17 cellular contexts compared by ENCODE assay signal in genomic region chr18:64032312-64032711, GRCh38.
"Had no signal": no experiment of that assay in that cellular context is flagged by ENCODE, and none has a peak within 500 bp of the region (broad histone marks: within the 10 kb centered on the region; RNA-seq: fewer than 3 reads in every experiment).

No MANE protein-coding gene starts in this region.

- H3K27me3 ChIP-seq: neutrophil had no signal

- ATAC-seq: effector memory CD8-positive, alpha-beta T cell; left colon; naive thymus-derived CD4-positive, alpha-beta T cell; psoas muscle; sciatic nerve had no signal

- DNase-seq: effector memory CD8-positive, alpha-beta T cell; esophagus squamous epithelium; foreskin fibroblast; left colon; naive thymus-derived CD4-positive, alpha-beta T cell; psoas muscle; spleen; stimulated activated CD4-positive, alpha-beta T cell treated with anti-CD3 and anti-CD28 coated beads, Interleukin-15, amount 100 ng/mL, for 24 hours; stimulated activated CD4-positive, alpha-beta T cell treated with anti-CD3 and anti-CD28 coated beads, Interleukin-1b, Interleukin-23, amount 100 ng/mL, for 48 hours; stimulated activated CD4-positive, alpha-beta T cell treated with anti-CD3 and anti-CD28 coated beads, Interleukin-4, amount 100 ng/mL, for 24 hours; stimulated activated naive CD4-positive, alpha-beta T cell; stomach; substantia nigra; trophoblast cell had no signal

- H3K36me3 ChIP-seq: esophagus squamous epithelium, neutrophil, spleen, stomach, thoracic aorta had no signal

- H3K4me1 ChIP-seq: esophagus squamous epithelium, psoas muscle, spleen, stomach had no signal

- H3K27ac ChIP-seq: esophagus squamous epithelium, neutrophil, psoas muscle, spleen, stomach, thoracic aorta had no signal

- H3K9me3 Mint-ChIP-seq: effector memory CD8-positive, alpha-beta T cell had no signal

- H3K4me1 Mint-ChIP-seq: naive thymus-derived CD4-positive, alpha-beta T cell had no signal

- H3K9me3 ChIP-seq: esophagus squamous epithelium, neutrophil, psoas muscle, spleen, stomach, thoracic aorta had no signal

- H3K4me3 Mint-ChIP-seq: effector memory CD8-positive, alpha-beta T cell; naive thymus-derived CD4-positive, alpha-beta T cell had no signal

- H3K4me3 ChIP-seq: esophagus squamous epithelium, psoas muscle, spleen, stomach, thoracic aorta had no signal

- H3K27ac Mint-ChIP-seq: effector memory CD8-positive, alpha-beta T cell; naive thymus-derived CD4-positive, alpha-beta T cell had no signal
